In the genomic region with DNA sequence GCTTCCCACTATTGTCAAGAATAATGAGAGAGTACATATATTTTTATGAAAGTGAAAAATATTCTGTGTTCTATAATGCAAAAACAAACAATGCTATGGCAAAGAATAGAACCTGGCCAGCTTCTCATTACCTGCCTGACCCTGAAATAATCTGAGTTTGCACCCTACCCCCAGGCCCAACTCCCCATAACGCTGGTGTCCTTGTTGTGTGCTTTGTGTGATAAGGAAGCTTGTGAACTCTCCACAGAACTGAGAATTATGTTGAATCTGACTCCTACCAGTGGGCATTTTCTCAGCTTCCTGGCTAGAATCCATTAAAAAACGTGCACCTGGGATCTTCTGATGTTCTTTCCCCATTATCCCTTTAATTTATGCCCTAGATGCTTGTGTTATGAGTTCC, we compare ENCODE assay signal across 20 cellular contexts.
DNase-seq lines count a peak whose midpoint lies in the region; ATAC-seq, FAIRE-seq and TF ChIP-seq lines count a peak whose summit lies in the region.
"Had no signal": no experiment of that assay in that cellular context is flagged by ENCODE, and none has a peak within 500 bp of the region (broad histone marks: within the 10 kb centered on the region; RNA-seq: fewer than 3 reads in every experiment).

No MANE protein-coding gene starts in this region.

- H4K20me1 ChIP-seq in IMR-90 (ENCODE audit: insufficient read depth, low read length), result peaks cover 3% of the 10 kb centered on the region; the same call in 1 of the 2 replicates

- intact Hi-C loops in IMR-90 (cut with micrococcal nuclease), result no loop called here
- intact Hi-C loops in activated B cell treated with CpG ODN at 0.5 μM for 24 hours (cut with micrococcal nuclease), result no loop called here

- DNase-seq in A549 (ENCODE audit: low read depth in 1 of 2, low spot score in 1 of 2), result no peak
- DNase-seq in IMR-90, result no peak
- DNase-seq in activated B cell treated with CpG ODN at 0.5 μM for 24 hours, result no peak
- DNase-seq in progenitor cell of endocrine pancreas (ENCODE audit: low spot score, unreplicated experiment), result no peak
- DNase-seq in activated CD4-positive, CD25-positive, alpha-beta regulatory T cell treated with anti-CD3 and anti-CD28 coated beads, Interleukin-2, amount 50 U/mL, for 72 hours, result no peak
- DNase-seq in DMS 273 (lab: John Stamatoyannopoulos, UW; ENCODE audit: unreplicated experiment), result no peak
- DNase-seq: 8988T; Calu3; CD4-positive, alpha-beta memory T cell; DMS 273 treated with DMSO at 0.1 percent for 48 hours; DMS53; DND-41; EL; KBM-7 had no signal

- FAIRE-seq in A549 (lab: Jason Lieb, UNC), result no peak
- FAIRE-seq: GM12878 had no signal

- H3K27me3 Mint-ChIP-seq in activated B cell treated with CpG ODN at 0.5 μM for 24 hours (no peaks in the 10 kb centered on the region), progenitor cell of endocrine pancreas (no peaks in the 10 kb centered on the region)
- H3K27me3 Mint-ChIP-seq: B cell; CD4-positive, alpha-beta memory T cell had no signal

- TF ChIP-seq CTCF in A549 (IDR thresholded peaks at IDR 0.05) (no peak), IMR-90 (conservative IDR thresholded peaks at IDR 0.05; ENCODE audit: low read depth, low read length) (no peak), activated B cell treated with CpG ODN at 0.5 μM for 24 hours (IDR thresholded peaks at IDR 0.05) (no peak), progenitor cell of endocrine pancreas (IDR thresholded peaks at IDR 0.05; ENCODE audit: unreplicated experiment) (no peak)

- peak overlapping the region; percentile 16; the same call in 1 of the 2 replicates for H2BK120ac ChIP-seq in IMR-90 (ENCODE audit: low read depth, low read length)

- H3K18ac ChIP-seq in IMR-90 (ENCODE audit: low read depth, low read length), result peak overlapping the region; percentile 71; the same call in 1 of the 2 replicates

- H3K4me3 ChIP-seq in A549, result no peak overlapping the region
- H3K4me3 ChIP-seq in IMR-90 (ENCODE audit: insufficient read depth, low read depth, low read length), result no peak overlapping the region
- H3K4me3 ChIP-seq: GM12878, GM23338 had no signal

- H2AK5ac ChIP-seq in IMR-90 (ENCODE audit: low read depth, low read length), result peak overlapping the region; percentile 3; the same call in 1 of the 2 replicates

- no peak overlapping the region for H3K4ac ChIP-seq in IMR-90 (ENCODE audit: low read depth, low read length)

- H3K4me2 ChIP-seq in A549 (peak overlapping the region; percentile 51), IMR-90 (ENCODE audit: low read depth, low read length) (peak overlapping the region; percentile 71)
- H3K4me2 ChIP-seq: GM23338 had no signal

- no TSS peak for BruUV-seq in IMR-90 (replicated peaks; lab: Mats Ljungman, UMichigan)

- TF ChIP-seq RAD21 in A549 (conservative IDR thresholded peaks at IDR 0.05 in 1 of 2, IDR thresholded peaks at IDR 0.05 in 1 of 2) (no peak), IMR-90 (IDR thresholded peaks at IDR 0.05; ENCODE audit: low read length) (no peak)

- peaks cover 2% of the 10 kb centered on the region; the same call in 1 of the 2 replicates for H3K36me3 ChIP-seq in IMR-90 (ENCODE audit: control insufficient read depth, insufficient read depth, low read length)

- H3K4me1 ChIP-seq in A549 (peaks cover 35% of the 10 kb centered on the region), IMR-90 (ENCODE audit: control insufficient read depth, insufficient read depth, low read length) (peaks cover 6% of the 10 kb centered on the region)

- H3K14ac ChIP-seq in IMR-90 (replicated peaks; ENCODE audit: low read depth, low read length), result peak overlapping the region; percentile 2; the same call in 1 of the 2 replicates

- TF ChIP-seq POLR2A in A549 (IDR thresholded peaks at IDR 0.05; ENCODE audit: low read length) (no peak), IMR-90 (IDR thresholded peaks at IDR 0.05; ENCODE audit: low read depth, low read length) (no peak)

- no peak for TF ChIP-seq EP300 in A549 (IDR thresholded peaks at IDR 0.05)

- peaks cover 16 to 36% of the 10 kb centered on the region in 2 experiments for H3K79me1 ChIP-seq in IMR-90 (ENCODE audit: low read depth in 1 of 2, low read length in 2 of 2)

- H2BK5ac ChIP-seq in IMR-90 (ENCODE audit: low read depth, low read length, poor library complexity, severe bottlenecking), result peak overlapping the region; percentile 53

- H3K4me1 Mint-ChIP-seq in activated B cell treated with CpG ODN at 0.5 μM for 24 hours (peaks cover 9% of the 10 kb centered on the region), progenitor cell of endocrine pancreas (ENCODE audit: low read depth) (peaks cover 9% of the 10 kb centered on the region)

- peaks cover 9% of the 10 kb centered on the region for H3K9me1 ChIP-seq in IMR-90 (ENCODE audit: insufficient read depth, low read length)

- ATAC-seq in A549 (no peak), IMR-90 (ENCODE audit: low read depth) (no peak), activated B cell treated with CpG ODN at 0.5 μM for 24 hours (ENCODE audit: low read depth) (no peak), GM21515 (IDR thresholded peaks at IDR 0.05; ENCODE audit: unreplicated experiment) (no peak)
- ATAC-seq: GM23338 had no signal

- H3K36me3 Mint-ChIP-seq in activated B cell treated with CpG ODN at 0.5 μM for 24 hours (ENCODE audit: low read depth) (no peaks in the 10 kb centered on the region), progenitor cell of endocrine pancreas (ENCODE audit: insufficient read depth) (peaks cover 2% of the 10 kb centered on the region)

- peak overlapping the region; percentile 75; the same call in 1 of the 2 replicates for H4K5ac ChIP-seq in IMR-90 (ENCODE audit: low read depth, low read length)

- H2AK9ac ChIP-seq in IMR-90 (replicated peaks; ENCODE audit: low read depth, low read length, poor library complexity), result no peak overlapping the region

- H4K8ac ChIP-seq in IMR-90 (ENCODE audit: low read depth in 2 of 2, low read length in 2 of 2), result peak overlapping the region in 1 of 2 experiments; percentile 22; a peak in 2 of 4 replicates

- CTCF ChIA-PET in A549 (lab: Yijun Ruan, JAX) (interaction anchor here (1.0 to 1.4 kb wide), 6 partner anchors 14 to 393 kb away, joined by 3 to 5 read pairs (median 4); no protein-coding TSS in a partner anchor), IMR-90 (lab: Yijun Ruan, JAX) (no interaction called here), activated B cell treated with CpG ODN at 0.5 μM for 24 hours (lab: Charles Lee) (no interaction called here)

- 73% methylated on average over 2 of the region's 2 CpGs for WGBS in A549 (ENCODE audit: missing lambda C conversion rate)
- no CpG with 5 or more reads among the region's 2 CpGs for WGBS in IMR-90 (ENCODE audit: extremely low coverage in 2 of 2, insufficient read length in 1 of 2), 2 experiments

- H3K9me3 Mint-ChIP-seq in activated B cell treated with CpG ODN at 0.5 μM for 24 hours (no peaks in the 10 kb centered on the region), progenitor cell of endocrine pancreas (ENCODE audit: low read depth) (peaks cover 3% of the 10 kb centered on the region)
- H3K9me3 Mint-ChIP-seq: CD4-positive, alpha-beta memory T cell; GM23338 had no signal

- in situ Hi-C loops in IMR-90 (cut with MboI; ENCODE audit: low sequenced_read_pairs), result no loop called here

- H3K27ac Mint-ChIP-seq in activated B cell treated with CpG ODN at 0.5 μM for 24 hours (peak overlapping the region; percentile 11), progenitor cell of endocrine pancreas (peak overlapping the region; percentile 30)
- H3K27ac Mint-ChIP-seq: B cell; CD4-positive, alpha-beta memory T cell; GM23338 had no signal

- 0 out of 2 replicates have a peak overlapping the region, but pooled peaks have one; percentile 2 for H2BK20ac ChIP-seq in IMR-90 (ENCODE audit: low read depth, low read length)

- H3K56ac ChIP-seq in IMR-90 (ENCODE audit: extremely low read depth, insufficient read depth, low read length), result no peak overlapping the region

- H2AFZ ChIP-seq in IMR-90 (replicated peaks; ENCODE audit: low read length, poor library complexity), result no peak overlapping the region
- H2AFZ ChIP-seq: GM23338 had no signal

- H2BK15ac ChIP-seq in IMR-90 (ENCODE audit: low read depth, low read length), result no peak overlapping the region

- no peaks in the 10 kb centered on the region for H3K9me3 ChIP-seq in A549
- no peaks in the 10 kb centered on the region for H3K9me3 ChIP-seq in IMR-90 (ENCODE audit: control insufficient read depth, insufficient read depth, low read length)

- H3K23ac ChIP-seq in IMR-90 (ENCODE audit: low read depth, low read length), result no peak overlapping the region

- H3K27me3 ChIP-seq in IMR-90 (ENCODE audit: control insufficient read depth, insufficient read depth, low read length), result no peaks in the 10 kb centered on the region

- H3K9ac ChIP-seq in IMR-90 (ENCODE audit: low read depth, low read length), result no peak overlapping the region

- POLR2A ChIA-PET in A549 (lab: Yijun Ruan, JAX) (no interaction called here), IMR-90 (lab: Charles Lee; ENCODE audit: unreplicated experiment) (no interaction called here), activated B cell treated with CpG ODN at 0.5 μM for 24 hours (lab: Charles Lee) (no interaction called here)

- H4K91ac ChIP-seq in IMR-90 (ENCODE audit: insufficient read depth, low read depth, low read length), result no peak overlapping the region

- dilution Hi-C loops in IMR-90 (cut with HindIII; ENCODE audit: low sequenced_read_pairs, unreplicated experiment), result no loop called here

- no peak overlapping the region for H3K4me3 Mint-ChIP-seq in activated B cell treated with CpG ODN at 0.5 μM for 24 hours
- no peak overlapping the region for H3K4me3 Mint-ChIP-seq in progenitor cell of endocrine pancreas (ENCODE audit: low read depth)
- H3K4me3 Mint-ChIP-seq: B cell; CD4-positive, alpha-beta memory T cell; GM23338 had no signal

- peak overlapping the region in 1 of 2 experiments; percentile 51; a peak in 3 of 6 replicates for H3K27ac ChIP-seq in A549
- peak overlapping the region; percentile 2; the same call in 1 of the 2 replicates for H3K27ac ChIP-seq in IMR-90 (ENCODE audit: insufficient read depth, low read length)
- H3K27ac ChIP-seq: C4-2B, HL-60 had no signal

TF ChIP-seq in IMR-90, 13 proteins besides CTCF, POLR2A, EP300 and RAD21 (continues in another document):
- TF ChIP-seq, protein P1, sequence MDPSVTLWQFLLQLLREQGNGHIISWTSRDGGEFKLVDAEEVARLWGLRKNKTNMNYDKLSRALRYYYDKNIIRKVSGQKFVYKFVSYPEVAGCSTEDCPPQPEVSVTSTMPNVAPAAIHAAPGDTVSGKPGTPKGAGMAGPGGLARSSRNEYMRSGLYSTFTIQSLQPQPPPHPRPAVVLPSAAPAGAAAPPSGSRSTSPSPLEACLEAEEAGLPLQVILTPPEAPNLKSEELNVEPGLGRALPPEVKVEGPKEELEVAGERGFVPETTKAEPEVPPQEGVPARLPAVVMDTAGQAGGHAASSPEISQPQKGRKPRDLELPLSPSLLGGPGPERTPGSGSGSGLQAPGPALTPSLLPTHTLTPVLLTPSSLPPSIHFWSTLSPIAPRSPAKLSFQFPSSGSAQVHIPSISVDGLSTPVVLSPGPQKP (IDR thresholded peaks at IDR 0.05; ENCODE audit: borderline replicate concordance, low read depth, low read length), result no peak
- no peak for TF ChIP-seq BHLHE40 (IDR thresholded peaks at IDR 0.05; ENCODE audit: low read depth, low read length)
